ENCODE assay signal across 14 cellular contexts in the genomic region with DNA sequence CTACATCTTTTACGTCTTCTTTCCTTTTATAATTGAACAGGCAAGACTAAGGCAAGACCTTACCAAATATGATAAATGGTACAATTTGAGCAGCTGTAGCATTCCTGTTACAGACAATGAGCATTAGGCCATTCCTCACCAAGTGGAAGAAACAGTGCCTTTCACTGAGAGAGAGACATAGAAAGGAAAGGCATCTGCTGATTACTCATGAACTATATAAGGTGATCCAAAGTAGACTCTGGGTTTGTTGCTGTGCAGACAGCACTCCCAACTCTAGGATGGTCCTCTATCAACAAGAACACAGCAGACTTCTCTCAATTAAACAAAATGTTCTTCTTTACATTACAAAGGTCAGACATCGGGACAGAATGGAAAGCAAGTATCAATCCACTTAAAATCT.
"Had no signal": no experiment of that assay in that cellular context is flagged by ENCODE, and none has a peak within 500 bp of the region (broad histone marks: within the 10 kb centered on the region; RNA-seq: fewer than 3 reads in every experiment).

No MANE protein-coding gene starts in this region.

- H3K4me3 Mint-ChIP-seq: brain; endodermal cell; naive thymus-derived CD8-positive, alpha-beta T cell; T-helper 1 cell treated with Interleukin-12 subunit alpha and Interleukin-12 subunit beta and Interleukin-4 antibody, amounts not matched to agents 30 μg/mL and 1 μg/mL, for 36 hours had no signal

- DNase-seq: activated CD4-positive, alpha-beta T cell treated with anti-CD3 and anti-CD28 coated beads, Interleukin-2, amount 50 U/mL, for 1 hour; activated naive CD4-positive, alpha-beta T cell treated with anti-CD3 and anti-CD28 coated beads, Interleukin-2, amount 50 U/mL, for 16 hours; cerebellar nuclear complex; endodermal cell; left colon; naive thymus-derived CD8-positive, alpha-beta T cell; stimulated activated naive CD4-positive, alpha-beta T cell treated with Interleukin-2 at 50 U/mL for 16 hours had no signal

- H3K27ac Mint-ChIP-seq: brain; endodermal cell; naive thymus-derived CD8-positive, alpha-beta T cell; progenitor cell of endocrine pancreas; T-helper 1 cell treated with Interleukin-12 subunit alpha and Interleukin-12 subunit beta and Interleukin-4 antibody, amounts not matched to agents 30 μg/mL and 1 μg/mL, for 36 hours had no signal

- H3K27me3 Mint-ChIP-seq: brain; naive thymus-derived CD8-positive, alpha-beta T cell; progenitor cell of endocrine pancreas had no signal

- H3K4me1 ChIP-seq: esophagus muscularis mucosa had no signal

- H3K9me3 ChIP-seq: esophagus muscularis mucosa, upper lobe of left lung had no signal

- FAIRE-seq: TTC549 had no signal

- H3K36me3 Mint-ChIP-seq: brain; naive thymus-derived CD8-positive, alpha-beta T cell had no signal

- H3K9me3 Mint-ChIP-seq: brain; endodermal cell; naive thymus-derived CD8-positive, alpha-beta T cell had no signal

- H3K27ac ChIP-seq: esophagus muscularis mucosa, upper lobe of left lung had no signal

- H3K27me3 ChIP-seq: esophagus muscularis mucosa, upper lobe of left lung had no signal

- H3K36me3 ChIP-seq: esophagus muscularis mucosa, upper lobe of left lung had no signal

- H3K4me3 ChIP-seq: esophagus muscularis mucosa, lung, upper lobe of left lung had no signal

- H3K4me1 Mint-ChIP-seq: brain had no signal
